8 cellular contexts compared by ENCODE assay signal in genomic region chr13:43045302-43045773, GRCh38. TPM values are rescaled to one million over a fixed set of nuclear protein-coding genes. Genes with fewer than 3 reads are reported as not detected.
DNase-seq lines count a peak whose midpoint lies in the region; ATAC-seq, FAIRE-seq and TF ChIP-seq lines count a peak whose summit lies in the region.
"Not testable (repeated sequence)": the region's sequence is repeated elsewhere in the genome, so short reads cannot be mapped to it uniquely, and the experiment has no call there.

No MANE protein-coding gene starts in this region.

- peak; percentile 93 for FAIRE-seq in GM19239 (lab: Jason Lieb, UNC)

- not testable (repeated sequence) for H3K27me3 Mint-ChIP-seq in activated CD4-positive, alpha-beta memory T cell treated with anti-CD3 and anti-CD28 coated beads for 36 hours; stimulated activated naive B cell treated with anti-CD40 and anti-IgM and Interleukin-4, amounts not matched to agents 10 μg/mL and 1 μg/mL and 100 μg/mL, for 72 hours

- H3K9me3 ChIP-seq in OCI-LY3 (ENCODE audit: insufficient read depth, low read length); breast epithelium; mucosa of stomach (ENCODE audit: control insufficient read depth, low read length): not testable (repeated sequence)

- not testable (repeated sequence) for H3K27me3 ChIP-seq in OCI-LY3 (ENCODE audit: low read depth, low read length); breast epithelium; mucosa of stomach (ENCODE audit: control insufficient read depth, insufficient read depth, low read length)

- H3K4me1 ChIP-seq in OCI-LY3 (ENCODE audit: low read length) (peaks cover 92% of the 10 kb centered on the region), mucosa of stomach (ENCODE audit: control insufficient read depth, insufficient read depth, low read length) (peaks cover 11% of the 10 kb centered on the region)
- H3K4me1 ChIP-seq in breast epithelium, result not testable (repeated sequence)

- not testable (repeated sequence) for H3K9me3 Mint-ChIP-seq in activated CD4-positive, alpha-beta memory T cell treated with anti-CD3 and anti-CD28 coated beads for 36 hours; stimulated activated naive B cell treated with anti-CD40 and anti-IgM and Interleukin-4, amounts not matched to agents 10 μg/mL and 1 μg/mL and 100 μg/mL, for 72 hours

- peak overlapping the region; percentile 37 for H3K4me3 Mint-ChIP-seq in activated CD4-positive, alpha-beta memory T cell treated with anti-CD3 and anti-CD28 coated beads for 36 hours
- peak overlapping the region; percentile 66 to 71 for H3K4me3 Mint-ChIP-seq in stimulated activated naive B cell treated with anti-CD40 and anti-IgM and Interleukin-4, amounts not matched to agents 10 μg/mL and 1 μg/mL and 100 μg/mL, for 72 hours

- peak overlapping the region; percentile 72 for H3K9ac ChIP-seq in OCI-LY3 (ENCODE audit: low read length)
- H3K9ac ChIP-seq in mucosa of stomach (ENCODE audit: low read length), result peak overlapping the region; percentile 62

- not testable (repeated sequence) for TF ChIP-seq POLR2A in breast epithelium (IDR thresholded peaks at IDR 0.05)

- in situ Hi-C loops in ACHN (cut with HindIII; ENCODE audit: low pct_ligation_motif_present, low pct_unique_long_range_greater_than_20kb, low sequenced_read_pairs), result not testable (repeated sequence)

- not testable (repeated sequence) for TF ChIP-seq CTCF in OCI-LY3 (IDR thresholded peaks at IDR 0.05; ENCODE audit: low read depth, low read length); breast epithelium (IDR thresholded peaks at IDR 0.05)

- not testable (repeated sequence) for H2AFZ ChIP-seq in OCI-LY3 (ENCODE audit: low read depth, low read length)

- CTCF ChIA-PET in activated CD4-positive, alpha-beta memory T cell treated with anti-CD3 and anti-CD28 coated beads for 36 hours (lab: Charles Lee), result interaction anchor here (0.6 to 1.0 kb wide), 2 partner anchors 74 to 76 kb away, joined by 3 read pairs; no protein-coding TSS in a partner anchor

- H3K4me3 ChIP-seq in OCI-LY3 (ENCODE audit: low read length), result peak overlapping the region; percentile 72
- not testable (repeated sequence) for H3K4me3 ChIP-seq in breast epithelium; mucosa of stomach (ENCODE audit: low read length)

- not testable (repeated sequence) for ATAC-seq in left ventricle myocardium superior
- peak; percentile 52 to 61 for ATAC-seq in stimulated activated naive B cell treated with anti-CD40 and anti-IgM and Interleukin-4, amounts not matched to agents 10 μg/mL and 1 μg/mL and 100 μg/mL, for 72 hours (replicated peaks)

- H3K36me3 Mint-ChIP-seq in activated CD4-positive, alpha-beta memory T cell treated with anti-CD3 and anti-CD28 coated beads for 36 hours, result not testable (repeated sequence)
- H3K36me3 Mint-ChIP-seq in stimulated activated naive B cell treated with anti-CD40 and anti-IgM and Interleukin-4, amounts not matched to agents 10 μg/mL and 1 μg/mL and 100 μg/mL, for 72 hours, result peaks cover 7 to 34% of the 10 kb centered on the region in 2 donors

- not testable (repeated sequence) for H4K20me1 ChIP-seq in OCI-LY3 (ENCODE audit: insufficient read depth, low read length)

- DNase-seq in ACHN (peak; percentile 22), left ventricle myocardium superior (peak; percentile 56)
- DNase-seq in GM19239 (ENCODE audit: insufficient read length, low spot score); breast epithelium (ENCODE audit: low spot score in 2 of 2): not testable (repeated sequence)
- peak; percentile 78 for DNase-seq in activated CD4-positive, alpha-beta memory T cell treated with anti-CD3 and anti-CD28 coated beads for 36 hours
- peak; percentile 71 for DNase-seq in stimulated activated naive B cell treated with anti-CD40 and anti-IgM and Interleukin-4, amounts not matched to agents 10 μg/mL and 1 μg/mL and 100 μg/mL, for 72 hours

- intact Hi-C loops in activated CD4-positive, alpha-beta memory T cell treated with anti-CD3 and anti-CD28 coated beads for 36 hours (cut with micrococcal nuclease), result loop anchor here (1.0 to 10.0 kb wide), 5 partner anchors 33 to 752 kb away; no protein-coding TSS in a partner anchor
- intact Hi-C loops in breast epithelium (cut with DNase I; ENCODE audit: low total_unique reads); left ventricle myocardium superior (cut with micrococcal nuclease): not testable (repeated sequence)

- POLR2A ChIA-PET in activated CD4-positive, alpha-beta memory T cell treated with anti-CD3 and anti-CD28 coated beads for 36 hours (lab: Charles Lee), result not testable (repeated sequence)

- H3K36me3 ChIP-seq in OCI-LY3 (replicated peaks; ENCODE audit: low read depth, low read length), result peaks cover 13% of the 10 kb centered on the region
- not testable (repeated sequence) for H3K36me3 ChIP-seq in breast epithelium; mucosa of stomach (ENCODE audit: control insufficient read depth, insufficient read depth, low read length)

- H3K79me2 ChIP-seq in OCI-LY3 (ENCODE audit: low read length), result peaks cover 78% of the 10 kb centered on the region

- H3K4me2 ChIP-seq in OCI-LY3 (ENCODE audit: low read length), result peak overlapping the region; percentile 95

- H3K27ac ChIP-seq in OCI-LY3 (ENCODE audit: low read length), result peak overlapping the region; percentile 93
- peak overlapping the region; percentile 1 to 67 for H3K27ac ChIP-seq in breast epithelium

- peak overlapping the region; percentile 76 for H3K27ac Mint-ChIP-seq in activated CD4-positive, alpha-beta memory T cell treated with anti-CD3 and anti-CD28 coated beads for 36 hours
- H3K27ac Mint-ChIP-seq in stimulated activated naive B cell treated with anti-CD40 and anti-IgM and Interleukin-4, amounts not matched to agents 10 μg/mL and 1 μg/mL and 100 μg/mL, for 72 hours, result peak overlapping the region; percentile 95

- H3K4me1 Mint-ChIP-seq in activated CD4-positive, alpha-beta memory T cell treated with anti-CD3 and anti-CD28 coated beads for 36 hours (ENCODE audit: low read depth), result peaks cover 63% of the 10 kb centered on the region
- H3K4me1 Mint-ChIP-seq in stimulated activated naive B cell treated with anti-CD40 and anti-IgM and Interleukin-4, amounts not matched to agents 10 μg/mL and 1 μg/mL and 100 μg/mL, for 72 hours, result peaks cover 47 to 82% of the 10 kb centered on the region in 2 donors

RNA-seq across cellular contexts. Expression of gene DNAJC15, which starts 22.0 kb away (rescaled TPM):
- total RNA-seq in activated CD4-positive, alpha-beta memory T cell treated with anti-CD3 and anti-CD28 coated beads for 36 hours, result 10 to 100 TPM; 16.4 to 17.4 TPM
- total RNA-seq in breast epithelium (10 to 100 TPM in 2 of 3 donors, 1 to 10 TPM in 1; 9.2 to 14.4 (median 12.9) TPM), left ventricle myocardium superior (26.6 TPM)

RNA-seq across cellular contexts. Expression of gene EPSTI1, which starts 53.3 kb away (rescaled TPM):
- 10 to 100 TPM; 21.1 to 21.9 TPM for total RNA-seq in activated CD4-positive, alpha-beta memory T cell treated with anti-CD3 and anti-CD28 coated beads for 36 hours
- total RNA-seq in breast epithelium (1 to 10 TPM; 5.0 to 6.6 (median 5.1) TPM), left ventricle myocardium superior (3.0 TPM)
